21 cellular contexts compared by ENCODE assay signal in genomic region chr10:33506391-33506790, GRCh38.
"Had no signal": no experiment of that assay in that cellular context is flagged by ENCODE, and none has a peak within 500 bp of the region (broad histone marks: within the 10 kb centered on the region; RNA-seq: fewer than 3 reads in every experiment).

No MANE protein-coding gene starts in this region.

- H3K27ac ChIP-seq: lower lobe of right lung, thyroid gland had no signal

- FAIRE-seq: bronchial epithelial cell, islet of Langerhans had no signal

- H3K36me3 Mint-ChIP-seq: activated naive CD4-positive, alpha-beta T cell treated with anti-CD3 and anti-CD28 coated beads, Interleukin-2, amount 10 ng/mL, durations not matched to agents 7 days and 5 days; naive B cell had no signal

- H3K27me3 Mint-ChIP-seq: activated naive CD4-positive, alpha-beta T cell treated with anti-CD3 and anti-CD28 coated beads, Interleukin-2, amount 10 ng/mL, durations not matched to agents 7 days and 5 days; naive B cell had no signal

- H3K4me3 ChIP-seq: lower lobe of right lung, thyroid gland, uterus had no signal

- H3K9me3 ChIP-seq: lower lobe of right lung, thyroid gland, uterus had no signal

- H3K9me3 Mint-ChIP-seq: activated CD4-positive, alpha-beta T cell treated with anti-CD3 and anti-CD28 coated beads, Interleukin-2, amount 10 ng/mL, durations not matched to agents 7 days and 5 days; activated naive CD4-positive, alpha-beta T cell treated with anti-CD3 and anti-CD28 coated beads, Interleukin-2, amount 10 ng/mL, durations not matched to agents 7 days and 5 days; activated naive CD8-positive, alpha-beta T cell treated with anti-CD3 and anti-CD28 coated beads, Interleukin-2, amount 50 U/mL, for 24 hours had no signal

- H3K4me1 Mint-ChIP-seq: activated naive CD4-positive, alpha-beta T cell treated with anti-CD3 and anti-CD28 coated beads, Interleukin-2, amount 10 ng/mL, durations not matched to agents 7 days and 5 days; naive B cell had no signal

- DNase-seq: activated CD4-positive, alpha-beta T cell treated with anti-CD3 and anti-CD28 coated beads, Interleukin-2, amount 10 ng/mL, durations not matched to agents 7 days and 5 days; activated CD8-positive, alpha-beta T cell treated with anti-CD3 and anti-CD28 coated beads, Interleukin-2, amount 10 ng/mL, durations not matched to agents 7 days and 5 days; activated naive CD4-positive, alpha-beta T cell treated with anti-CD3 and anti-CD28 coated beads, Interleukin-2, amount 10 ng/mL, durations not matched to agents 7 days and 5 days; activated naive CD8-positive, alpha-beta T cell treated with anti-CD3 and anti-CD28 coated beads, Interleukin-2, amount 50 U/mL, for 24 hours; activated T-cell treated with anti-CD3 and anti-CD28 coated beads, Interleukin-2, amount 50 U/mL, for 24 hours; anterior cingulate cortex; effector memory CD4-positive, alpha-beta T cell; hippocampal formation; left colon; lower lobe of right lung; midbrain; naive B cell; retina; stimulated activated CD8-positive, alpha-beta memory T cell treated with anti-CD3 and anti-CD28 coated beads, Interleukin-4, amount 100 ng/mL, for 48 hours; stimulated activated naive CD4-positive, alpha-beta T cell; T1000; thyroid gland; uterus had no signal

- H3K36me3 ChIP-seq: lower lobe of right lung, thyroid gland, uterus had no signal

- H3K4me3 Mint-ChIP-seq: activated CD4-positive, alpha-beta T cell treated with anti-CD3 and anti-CD28 coated beads, Interleukin-2, amount 10 ng/mL, durations not matched to agents 7 days and 5 days; activated CD8-positive, alpha-beta T cell treated with anti-CD3 and anti-CD28 coated beads, Interleukin-2, amount 10 ng/mL, durations not matched to agents 7 days and 5 days; activated naive CD4-positive, alpha-beta T cell treated with anti-CD3 and anti-CD28 coated beads, Interleukin-2, amount 10 ng/mL, durations not matched to agents 7 days and 5 days; activated naive CD8-positive, alpha-beta T cell treated with anti-CD3 and anti-CD28 coated beads, Interleukin-2, amount 50 U/mL, for 24 hours; activated T-cell treated with anti-CD3 and anti-CD28 coated beads, Interleukin-2, amount 50 U/mL, for 24 hours; neural crest cell had no signal

- H3K27me3 ChIP-seq: thyroid gland, uterus had no signal

- H3K27ac Mint-ChIP-seq: activated CD4-positive, alpha-beta T cell treated with anti-CD3 and anti-CD28 coated beads, Interleukin-2, amount 10 ng/mL, durations not matched to agents 7 days and 5 days; activated CD8-positive, alpha-beta T cell treated with anti-CD3 and anti-CD28 coated beads, Interleukin-2, amount 10 ng/mL, durations not matched to agents 7 days and 5 days; activated naive CD4-positive, alpha-beta T cell treated with anti-CD3 and anti-CD28 coated beads, Interleukin-2, amount 10 ng/mL, durations not matched to agents 7 days and 5 days; activated naive CD8-positive, alpha-beta T cell treated with anti-CD3 and anti-CD28 coated beads, Interleukin-2, amount 50 U/mL, for 24 hours; activated T-cell treated with anti-CD3 and anti-CD28 coated beads, Interleukin-2, amount 50 U/mL, for 24 hours had no signal

- ATAC-seq: activated CD8-positive, alpha-beta T cell treated with anti-CD3 and anti-CD28 coated beads, Interleukin-2, amount 10 ng/mL, durations not matched to agents 7 days and 5 days; left colon had no signal
